2 cellular contexts compared by ENCODE assay signal in genomic region chr9:37174247-37174646, GRCh38.
TF ChIP-seq lines count a peak whose summit lies in the region.

No MANE protein-coding gene starts in this region.

TF ChIP-seq in SK-N-SH, 30 proteins besides CTCF, POLR2A, EP300 and RAD21:
- 0 out of 2 replicates have a peak, but pooled peaks have one; percentile 24 for TF ChIP-seq JUND (IDR thresholded peaks at IDR 0.05)
- TF ChIP-seq, protein P1, sequence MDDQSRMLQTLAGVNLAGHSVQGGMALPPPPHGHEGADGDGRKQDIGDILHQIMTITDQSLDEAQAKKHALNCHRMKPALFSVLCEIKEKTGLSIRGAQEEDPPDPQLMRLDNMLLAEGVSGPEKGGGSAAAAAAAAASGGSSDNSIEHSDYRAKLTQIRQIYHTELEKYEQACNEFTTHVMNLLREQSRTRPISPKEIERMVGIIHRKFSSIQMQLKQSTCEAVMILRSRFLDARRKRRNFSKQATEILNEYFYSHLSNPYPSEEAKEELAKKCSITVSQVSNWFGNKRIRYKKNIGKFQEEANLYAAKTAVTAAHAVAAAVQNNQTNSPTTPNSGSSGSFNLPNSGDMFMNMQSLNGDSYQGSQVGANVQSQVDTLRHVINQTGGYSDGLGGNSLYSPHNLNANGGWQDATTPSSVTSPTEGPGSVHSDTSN (IDR thresholded peaks at IDR 0.05): no peak

TF ChIP-seq in endothelial cell of umbilical vein, 7 proteins besides CTCF, POLR2A, EP300 and RAD21:
- TF ChIP-seq GATA2 (IDR thresholded peaks at IDR 0.05; ENCODE audit: insufficient read depth, insufficient read length, low read depth, low read length) (no peak), EZH2 (IDR thresholded peaks at IDR 0.05; ENCODE audit: borderline replicate concordance, low read depth, low read length, severe bottlenecking) (no peak), JUN (IDR thresholded peaks at IDR 0.05; ENCODE audit: borderline replicate concordance, insufficient read depth, insufficient read length, low read depth) (peak; percentile 94), FOS (IDR thresholded peaks at IDR 0.05; ENCODE audit: borderline replicate concordance, insufficient read depth, low read length) (peak; percentile 84), MYC (IDR thresholded peaks at IDR 0.05; ENCODE audit: low read depth, low read length) (no peak), POLR2AphosphoS5 (IDR thresholded peaks at IDR 0.05; ENCODE audit: insufficient read depth, low read depth, low read length) (no peak), MAX (IDR thresholded peaks at IDR 0.05; ENCODE audit: insufficient read depth, insufficient read length) (no peak)
